ENCODE assay signal across 11 cellular contexts in genomic region chr17:40486513-40487370, GRCh38. TPM values are rescaled to one million over a fixed set of nuclear protein-coding genes. Genes with fewer than 3 reads are reported as not detected.
DNase-seq lines count a peak whose midpoint lies in the region; ATAC-seq, FAIRE-seq and TF ChIP-seq lines count a peak whose summit lies in the region.
"Had no signal": no experiment of that assay in that cellular context is flagged by ENCODE, and none has a peak within 500 bp of the region (broad histone marks: within the 10 kb centered on the region; RNA-seq: fewer than 3 reads in every experiment).

No MANE protein-coding gene starts in this region.

- peak; percentile 31 for ATAC-seq in omental fat pad (ENCODE audit: low FRiP score)
- ATAC-seq in GM21423 (IDR thresholded peaks at IDR 0.05; ENCODE audit: unreplicated experiment), result no peak

- no peaks in the 10 kb centered on the region for H3K36me3 ChIP-seq in CD4-positive, alpha-beta memory T cell (ENCODE audit: insufficient read depth, low read length)

- H3K27ac Mint-ChIP-seq in CD4-positive, alpha-beta memory T cell, result peak overlapping the region; percentile 36 to 100 (median 90)

- in situ Hi-C loops in KBM-7 (cut with MboI; ENCODE audit: low pct_unique_long_range_greater_than_20kb, low sequenced_read_pairs) (no loop called here), ACHN (cut with HindIII; ENCODE audit: low pct_ligation_motif_present, low pct_unique_long_range_greater_than_20kb, low sequenced_read_pairs) (no loop called here)

- no peak for FAIRE-seq in GM19239 (lab: Jason Lieb, UNC)
- FAIRE-seq: endothelial cell of umbilical vein, small intestine had no signal

- DNase-seq in CD4-positive, alpha-beta memory T cell, result no peak
- peak; percentile 94 to 96 for DNase-seq in cardiac fibroblast (ENCODE audit: low read depth in 2 of 2)
- DNase-seq in omental fat pad (ENCODE audit: low spot score), result no peak
- DNase-seq in KBM-7, result no peak
- no peak for DNase-seq in GM19239 (ENCODE audit: insufficient read length, low spot score)
- no peak for DNase-seq in ACHN
- DNase-seq: NCI-H187 treated with DMSO at 0.1 percent for 48 hours, small intestine had no signal

- no peaks in the 10 kb centered on the region for H3K27me3 ChIP-seq in CD4-positive, alpha-beta memory T cell (ENCODE audit: insufficient read depth, low read length)

- H3K4me1 Mint-ChIP-seq in CD4-positive, alpha-beta memory T cell, result peaks cover 34 to 92% (median 70%) of the 10 kb centered on the region in 4 donors

- no peaks in the 10 kb centered on the region for H3K27me3 Mint-ChIP-seq in CD4-positive, alpha-beta memory T cell

- H3K9me3 Mint-ChIP-seq in CD4-positive, alpha-beta memory T cell, result no peaks in the 10 kb centered on the region

- peak; percentile 79; the same call in 1 of the 2 replicates for TF ChIP-seq EP300 in Ishikawa (IDR thresholded peaks at IDR 0.05; ENCODE audit: borderline replicate concordance)

- POLR2A ChIA-PET in CD4-positive, alpha-beta memory T cell (lab: Charles Lee; ENCODE audit: partially characterized antibody), result interaction anchor here (0.7 to 1.1 kb wide), 4 partner anchors 9 to 54 kb away, joined by 3 to 4 read pairs (median 3); no protein-coding TSS in a partner anchor

- TF ChIP-seq RAD21 in Ishikawa (IDR thresholded peaks at IDR 0.05; ENCODE audit: low read depth), result no peak; the same call in 1 of the 2 replicates

- no peak overlapping the region for H3K27ac ChIP-seq in CD4-positive, alpha-beta memory T cell (ENCODE audit: low read depth, low read length)

- H3K4me3 Mint-ChIP-seq in CD4-positive, alpha-beta memory T cell, result peak overlapping the region in 2 of 8 donors; percentile 3 to 53

- no peaks in the 10 kb centered on the region for H3K9me3 ChIP-seq in CD4-positive, alpha-beta memory T cell (ENCODE audit: control insufficient read depth in 1 of 2, low read length in 2 of 2)

- CTCF ChIA-PET in CD4-positive, alpha-beta memory T cell (lab: Charles Lee; ENCODE audit: partially characterized antibody), result interaction anchor here (0.6 to 10.1 kb wide), 4 partner anchors 10 to 731 kb away, joined by 3 to 91 read pairs (median 8); partner anchors contain the start of gene IGFBP4

- peaks cover 84% of the 10 kb centered on the region for H3K4me1 ChIP-seq in CD4-positive, alpha-beta memory T cell (ENCODE audit: insufficient read depth, low read length)

- TF ChIP-seq CTCF in cardiac fibroblast (IDR thresholded peaks at IDR 0.05; ENCODE audit: low read depth, low read length), result no peak
- no peak for TF ChIP-seq CTCF in omental fat pad (IDR thresholded peaks at IDR 0.05)

- no peak overlapping the region for H3K4me3 ChIP-seq in CD4-positive, alpha-beta memory T cell (ENCODE audit: low read length in 2 of 2)
- peak overlapping the region in 1 of 2 donors; percentile 32 for H3K4me3 ChIP-seq in cardiac fibroblast (replicated peaks in 1 of 2; ENCODE audit: low read depth in 2 of 2, low read length in 2 of 2)

- H3K36me3 Mint-ChIP-seq in CD4-positive, alpha-beta memory T cell, result no peaks in the 10 kb centered on the region

- intact Hi-C loops in CD4-positive, alpha-beta memory T cell (cut with micrococcal nuclease), result no loop called here

TF ChIP-seq in Ishikawa, 13 proteins besides CTCF, POLR2A, EP300 and RAD21:
- TF ChIP-seq TEAD4 (IDR thresholded peaks at IDR 0.05) (peak; percentile 91), TCF12 (IDR thresholded peaks at IDR 0.05; ENCODE audit: low read depth) (peak; percentile 84), FOXM1 (IDR thresholded peaks at IDR 0.05; ENCODE audit: borderline replicate concordance, low read depth) (peak; percentile 59), ZBTB7A (IDR thresholded peaks at IDR 0.05; ENCODE audit: low read depth) (no peak), YY1 (IDR thresholded peaks at IDR 0.05; ENCODE audit: low read depth) (0 out of 2 replicates have a peak, but pooled peaks have one; percentile 42), NFIC (IDR thresholded peaks at IDR 0.05) (peak; percentile 94), CREB1 (IDR thresholded peaks at IDR 0.05; ENCODE audit: low read depth) (no peak), CEBPB (IDR thresholded peaks at IDR 0.05) (peak; percentile 95)

RNA-seq across cellular contexts. Expression of gene TNS4, which starts 14.7 kb away (rescaled TPM):
- 1 to 10 TPM in 1 of 2 experiments, under 1 TPM in 1; 0.25 to 1.8 TPM for total RNA-seq in CD4-positive, alpha-beta memory T cell
- under 1 TPM; 0.18 to 0.33 TPM for polyA plus RNA-seq in CD4-positive, alpha-beta memory T cell
- total RNA-seq in omental fat pad, result 1 to 10 TPM in 2 of 4 donors, not detected in 2; 1.8 to 2.1 TPM
- total RNA-seq: endothelial cell of umbilical vein had no signal
- polyA plus RNA-seq: endothelial cell of umbilical vein had no signal

RNA-seq across cellular contexts. Expression of gene IGFBP4, which starts 43.5 kb away (rescaled TPM):
- total RNA-seq in CD4-positive, alpha-beta memory T cell, result 1 to 10 TPM; 5.3 to 5.8 TPM
- polyA plus RNA-seq in CD4-positive, alpha-beta memory T cell, result 1 to 10 TPM; 3.3 to 6.1 TPM
- total RNA-seq in omental fat pad, result 100 to 1,000 TPM; 352 to 633 (median 429) TPM

Comparison
In these comparisons a context has a peak if more than half of its experiments do, and no peak if none do; other contexts are left out.
1. DNase-seq: peak in cardiac fibroblast (2 of 2); none in CD4-positive, alpha-beta memory T cell (0 of 5), omental fat pad (single experiment), KBM-7 (single experiment), GM19239 (single experiment) and ACHN (single experiment).
2. RNA of gene IGFBP4, which starts 43.5 kb away (total RNA-seq): 352 to 633 TPM in omental fat pad; 5.3 to 5.8 TPM in CD4-positive, alpha-beta memory T cell; every median in the first group is over 10 times any median in the second.